In the genomic region with DNA sequence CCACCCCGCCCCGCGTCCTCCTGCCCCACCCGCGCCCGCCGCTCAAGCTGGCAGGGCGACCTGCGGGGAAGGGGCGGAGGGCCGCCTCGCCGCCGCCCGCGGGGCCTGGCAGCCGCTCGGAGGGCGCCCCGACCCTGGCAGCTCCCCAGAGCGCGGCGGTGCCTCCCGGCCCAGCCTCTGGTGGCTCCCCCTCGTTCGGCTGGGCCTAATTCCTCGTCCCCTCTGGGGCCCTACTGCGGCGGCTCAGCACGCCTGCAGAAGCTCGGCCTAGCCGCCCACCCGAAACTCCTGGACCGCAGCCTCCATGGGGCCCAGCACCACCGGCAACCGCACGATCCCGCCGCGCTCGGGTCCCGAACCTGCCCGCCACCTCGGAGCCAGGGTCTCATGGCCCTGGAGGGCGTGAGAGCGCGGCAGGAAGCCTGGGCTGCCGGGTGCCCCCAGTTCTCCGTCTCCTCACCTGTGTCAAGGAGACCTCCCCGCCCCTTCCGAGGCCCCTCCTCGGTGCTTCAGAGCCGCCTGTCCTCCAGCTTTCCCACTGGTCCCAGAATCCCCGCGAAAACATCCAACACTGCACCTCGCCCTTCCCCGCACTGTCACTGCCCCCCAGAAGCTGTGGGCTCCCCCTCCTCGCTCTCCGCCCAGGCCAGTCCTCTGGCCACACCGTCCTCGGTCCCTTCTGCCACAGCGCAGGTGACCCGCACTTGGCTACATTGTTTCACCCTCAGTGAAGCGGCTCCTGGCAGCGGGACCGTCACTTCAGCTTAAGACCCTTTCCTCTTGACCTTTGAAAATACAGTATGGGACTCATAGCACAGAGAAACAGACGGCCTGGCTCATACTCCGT, we compare ENCODE assay signal across 21 cellular contexts. TPM values are rescaled to one million over a fixed set of nuclear protein-coding genes. Genes with fewer than 3 reads are reported as not detected.
DNase-seq lines count a peak whose midpoint lies in the region; ATAC-seq, FAIRE-seq and TF ChIP-seq lines count a peak whose summit lies in the region.
"Had no signal": no experiment of that assay in that cellular context is flagged by ENCODE, and none has a peak within 500 bp of the region (broad histone marks: within the 10 kb centered on the region; RNA-seq: fewer than 3 reads in every experiment).

No MANE protein-coding gene starts in this region.

- DNase-seq in SK-N-SH, result peak; percentile 45
- DNase-seq in D341Med (ENCODE audit: low spot score), result peak; percentile 58
- no peak for DNase-seq in K562 (ENCODE audit: extremely low read depth in 1 of 4, low spot score in 3 of 4)
- DNase-seq in thyroid gland, result no peak
- no peak for DNase-seq in SHP77 treated with DMSO at 0.1 percent for 48 hours (lab: John Stamatoyannopoulos, UW)
- DNase-seq in NOMO-1 treated with DMSO at 0.1 percent for 48 hours (lab: John Stamatoyannopoulos, UW; ENCODE audit: unreplicated experiment), result no peak
- DNase-seq: 8988T; activated CD8-positive, alpha-beta memory T cell treated with anti-CD3 and anti-CD28 coated beads, Interleukin-2, amount 50 U/mL, for 4 hours; amygdala; erythroblast; islet precursor cell; mesendoderm; NCI-H1105 treated with DMSO at 0.1 percent for 48 hours; NK-92 treated with Interleukin-12 subunit alpha and Interleukin-12 subunit beta, amount 100 ng/mL, for 24 hours had no signal

- TF ChIP-seq POLR2A in K562 (conservative IDR thresholded peaks at IDR 0.05) (no peak), thyroid gland (IDR thresholded peaks at IDR 0.05) (no peak)

- H3K4me3 Mint-ChIP-seq in nephron, result peak overlapping the region in 2 of 3 experiments; percentile 19 to 71

- in situ Hi-C loops in K562 (cut with MboI), result no loop called here

- H3K27me3 Mint-ChIP-seq in nephron (ENCODE audit: low read depth), result peaks cover 87% of the 10 kb centered on the region

- H3K4me1 Mint-ChIP-seq in nephron, result no peaks in the 10 kb centered on the region

- CTCF ChIA-PET in SK-N-SH (lab: Yijun Ruan, JAX) (interaction anchor here (1.2 kb wide), 1 partner anchor 479 kb away, joined by 4 read pairs; no protein-coding TSS in a partner anchor), K562 (lab: Yijun Ruan, JAX; ENCODE audit: low intra/inter-chr PET ratio) (no interaction called here)

- H3K27ac ChIP-seq in SK-N-SH (ENCODE audit: low read depth in 2 of 2, low read length in 1 of 2) (no peak overlapping the region), K562 (ENCODE audit: extremely low read depth, low read depth, low read length) (no peak overlapping the region), thyroid gland (no peak overlapping the region)
- H3K27ac ChIP-seq: C4-2B, parathyroid adenoma had no signal

- peaks cover 4% of the 10 kb centered on the region for H3K36me3 Mint-ChIP-seq in nephron (ENCODE audit: low read depth)

- H3F3A ChIP-seq in SK-N-SH (replicated peaks; ENCODE audit: insufficient read depth), result no peaks in the 10 kb centered on the region

- 19% methylated on average over 18 of the region's 68 CpGs for WGBS in SK-N-SH (ENCODE audit: low lambda C conversion rate)
- 27% methylated on average over 61 of the region's 68 CpGs for WGBS in K562 (ENCODE audit: insufficient coverage, low coverage, missing lambda C conversion rate)
- WGBS in thyroid gland, 2 donors, result 14 to 17% methylated on average over 18 to 26 of the region's 68 CpGs

- H3K9me2 ChIP-seq in SK-N-SH, result no peaks in the 10 kb centered on the region

- TF ChIP-seq RAD21 in SK-N-SH (IDR thresholded peaks at IDR 0.05; ENCODE audit: low read length) (no peak), K562 (CRISPR knock-in tag; conservative IDR thresholded peaks at IDR 0.05 in 1 of 2, IDR thresholded peaks at IDR 0.05 in 1 of 2) (no peak)

- no peak overlapping the region for H3K27ac Mint-ChIP-seq in nephron

- no TSS peak for BruUV-seq in K562 (replicated peaks; lab: Mats Ljungman, UMichigan)

- H3K79me2 ChIP-seq in SK-N-SH (ENCODE audit: insufficient read depth), result no peaks in the 10 kb centered on the region
- no peaks in the 10 kb centered on the region for H3K79me2 ChIP-seq in K562 (ENCODE audit: control insufficient read depth, insufficient read depth, low read length)
- H3K79me2 ChIP-seq: parathyroid adenoma had no signal

- H3K4me3 ChIP-seq in SK-N-SH (ENCODE audit: low read depth in 2 of 2, low read length in 1 of 2), result no peak overlapping the region
- no peak overlapping the region for H3K4me3 ChIP-seq in K562
- no peak overlapping the region for H3K4me3 ChIP-seq in thyroid gland (replicated peaks in 1 of 3)

- H3K9ac ChIP-seq in SK-N-SH, result no peak overlapping the region
- H3K9ac ChIP-seq in K562 (ENCODE audit: insufficient read depth in 1 of 2, low read depth in 2 of 2, low read length in 2 of 2), result no peak overlapping the region
- H3K9ac ChIP-seq: parathyroid adenoma had no signal

- ATAC-seq in SK-N-SH treated with all-trans-retinoic acid at 6 μM for 48 hours (no peak), K562 (no peak)
- ATAC-seq: HCT116 had no signal

- intact Hi-C loops in K562 (cut with micrococcal nuclease) (no loop called here), thyroid gland (cut with DNase I) (no loop called here)

- no peak overlapping the region for H2AFZ ChIP-seq in SK-N-SH (ENCODE audit: low read depth)
- no peak overlapping the region for H2AFZ ChIP-seq in K562 (ENCODE audit: low read depth, low read length)
- H2AFZ ChIP-seq: parathyroid adenoma had no signal

- H3K9me1 ChIP-seq in K562 (ENCODE audit: control insufficient read depth, insufficient read depth, low read length), result no peaks in the 10 kb centered on the region

- TF ChIP-seq EP300 in SK-N-SH (IDR thresholded peaks at IDR 0.05; ENCODE audit: borderline replicate concordance in 1 of 2, low read depth in 1 of 2, low read length in 1 of 2) (no peak), K562 (IDR thresholded peaks at IDR 0.05; ENCODE audit: low read length) (no peak)

- FAIRE-seq in K562 (lab: Jason Lieb, UNC), result no peak
- FAIRE-seq: GM12891 had no signal

- no peak overlapping the region for H3K4me2 ChIP-seq in SK-N-SH
- no peak overlapping the region for H3K4me2 ChIP-seq in K562 (ENCODE audit: insufficient read depth, low read length)

- POLR2A ChIA-PET in SK-N-SH (lab: Yijun Ruan, JAX) (no interaction called here), K562 (lab: Yijun Ruan, JAX) (interaction anchor here (0.6 to 1.0 kb wide), 3 partner anchors 17 to 132 kb away, joined by 3 to 4 read pairs (median 3); no protein-coding TSS in a partner anchor)

- no peaks in the 10 kb centered on the region for H3K36me3 ChIP-seq in SK-N-SH (replicated peaks in 1 of 2; ENCODE audit: control insufficient read depth in 1 of 2, insufficient read depth in 2 of 2, low read length in 1 of 2)
- no peaks in the 10 kb centered on the region for H3K36me3 ChIP-seq in K562 (ENCODE audit: control insufficient read depth, insufficient read depth, low read length)
- no peaks in the 10 kb centered on the region for H3K36me3 ChIP-seq in thyroid gland

- H3K9me3 ChIP-seq in SK-N-SH (no peaks in the 10 kb centered on the region), K562 (replicated peaks; ENCODE audit: control insufficient read depth, insufficient read depth, low read depth, low read length) (no peaks in the 10 kb centered on the region), thyroid gland (no peaks in the 10 kb centered on the region)

- H3K27me3 ChIP-seq in SK-N-SH (ENCODE audit: insufficient read depth) (peaks cover 61% of the 10 kb centered on the region), K562 (ENCODE audit: control insufficient read depth in 2 of 2, insufficient read depth in 2 of 2, low read length in 2 of 2) (peaks cover 42 to 70% of the 10 kb centered on the region in 2 experiments), thyroid gland (peaks cover 16% of the 10 kb centered on the region)

- no peak for TF ChIP-seq CTCF in SK-N-SH (IDR thresholded peaks at IDR 0.05)
- TF ChIP-seq CTCF in K562 (IDR thresholded peaks at IDR 0.05 in 2 of 3, conservative IDR thresholded peaks at IDR 0.05 in 1 of 3; ENCODE audit: insufficient read depth in 2 of 3, low read depth in 1 of 3, low read length in 3 of 3), result no peak
- no peak for TF ChIP-seq CTCF in nephron (IDR thresholded peaks at IDR 0.05; ENCODE audit: unreplicated experiment in 3 of 3)
- no peak for TF ChIP-seq CTCF in thyroid gland (IDR thresholded peaks at IDR 0.05)

- H4K20me1 ChIP-seq in SK-N-SH (ENCODE audit: insufficient read depth) (no peaks in the 10 kb centered on the region), K562 (replicated peaks; ENCODE audit: control insufficient read depth, insufficient read depth, low read length) (0 out of 2 replicates have a peak, but pooled peaks cover 3% of the 10 kb centered on the region)

- peaks cover 13% of the 10 kb centered on the region for H3K9me3 Mint-ChIP-seq in nephron

- H3K4me1 ChIP-seq in SK-N-SH (ENCODE audit: control insufficient read depth in 1 of 2, insufficient read depth in 2 of 2, low read depth in 1 of 2, low read length in 1 of 2) (no peaks in the 10 kb centered on the region), K562 (replicated peaks in 1 of 2; ENCODE audit: control insufficient read depth in 2 of 2, insufficient read depth in 2 of 2, low read length in 2 of 2) (peaks cover 0 to 22% of the 10 kb centered on the region in 2 experiments; a peak in 3 of 5 replicates), thyroid gland (peaks cover 0 to 7% of the 10 kb centered on the region in 2 donors)
- H3K4me1 ChIP-seq: parathyroid adenoma had no signal

RNA-seq across cellular contexts. Expression of gene GSC2, which starts 0.6 kb away (rescaled TPM):
- polyA plus RNA-seq in SK-N-SH (2012; rRNA removed) (not detected in 2 replicates), K562 (2011; rRNA removed) (not detected in 2 replicates), K562 (2014; fragmentation: Illumina TruSeq; extraction: Trizol) (not detected in 2 replicates), K562 (2014; fragmentation: Nextera tagmentation; extraction: Ambion mirVana) (not detected), K562 (2014; rRNA removed) (not detected in 2 replicates)
- not detected in 2 replicates for polyA plus RNA-seq in SK-N-SH (2012; cell fraction: cytosol; rRNA removed)
- not detected in 2 replicates for polyA plus RNA-seq in SK-N-SH (2012; cell fraction: nucleus; rRNA removed)
- not detected in 2 replicates for total RNA-seq in K562 (2011; cell fraction: chromatin; rRNA removed; ENCODE audit: low replicate concordance)
- not detected in 2 replicates for total RNA-seq in K562 (2011; cell fraction: nucleolus; rRNA removed)
- total RNA-seq in K562 (2011; cell fraction: nucleoplasm; rRNA removed), result not detected in 2 replicates
- total RNA-seq in K562 (2014; rRNA removed) (not detected in 2 replicates), K562 (2014; rRNA removed; fragmentation: Illumina TruSeq; extraction: Trizol) (not detected in 2 replicates), K562 (2015; rRNA removed; fragmentation: Illumina TruSeq; extraction: Trizol) (not detected in 2 replicates), K562 (2021) (not detected in 2 replicates), thyroid gland (not detected)
- polyA plus RNA-seq in K562 (2011; cell fraction: cytosol; rRNA removed), result not detected in 2 replicates
- polyA plus RNA-seq in K562 (2011; cell fraction: nucleus; rRNA removed), result not detected in 2 replicates
- not detected in 2 replicates for polyA plus RNA-seq in K562 (2012)
- polyA minus RNA-seq in K562 (2011; rRNA and poly(A)+ RNA removed), result not detected in 2 replicates
- not detected in 2 replicates for polyA minus RNA-seq in K562 (2011; cell fraction: cytosol; rRNA and poly(A)+ RNA removed)
- not detected in 2 replicates for polyA minus RNA-seq in K562 (2011; cell fraction: nucleus; rRNA and poly(A)+ RNA removed)
- total RNA-seq: subcutaneous adipose tissue had no signal

RNA-seq across cellular contexts. Expression of gene ESS2, which starts 6.3 kb away (rescaled TPM):
- polyA plus RNA-seq in SK-N-SH (2012; rRNA removed) (14.5 and 15.4 TPM in 2 replicates), K562 (2011; rRNA removed) (26.8 and 44.0 TPM in 2 replicates), K562 (2014; fragmentation: Illumina TruSeq; extraction: Trizol) (23.6 and 41.0 TPM in 2 replicates), K562 (2014; fragmentation: Nextera tagmentation; extraction: Ambion mirVana) (1 to 10 TPM in 1 of 2 experiments, under 1 TPM in 1; 0.70 to 1.9 TPM), K562 (2014; rRNA removed) (47.1 and 58.1 TPM in 2 replicates)
- polyA plus RNA-seq in SK-N-SH (2012; cell fraction: cytosol; rRNA removed), result 6.6 and 10.1 TPM in 2 replicates
- polyA plus RNA-seq in SK-N-SH (2012; cell fraction: nucleus; rRNA removed), result 22.4 and 27.9 TPM in 2 replicates
- total RNA-seq in K562 (2011; cell fraction: chromatin; rRNA removed; ENCODE audit: low replicate concordance), result 22.9 and 43.9 TPM in 2 replicates
- total RNA-seq in K562 (2011; cell fraction: nucleolus; rRNA removed), result 30.7 and 33.7 TPM in 2 replicates
- 20.2 and 27.2 TPM in 2 replicates for total RNA-seq in K562 (2011; cell fraction: nucleoplasm; rRNA removed)
- total RNA-seq in K562 (2014; rRNA removed) (42.5 and 47.4 TPM in 2 replicates), K562 (2014; rRNA removed; fragmentation: Illumina TruSeq; extraction: Trizol) (9.4 and 10.7 TPM in 2 replicates), K562 (2015; rRNA removed; fragmentation: Illumina TruSeq; extraction: Trizol) (28.3 and 30.9 TPM in 2 replicates), K562 (2021) (51.3 and 52.8 TPM in 2 replicates), thyroid gland (10 to 100 TPM; 12.1 to 17.7 (median 15.0) TPM)
- 44.3 and 59.3 TPM in 2 replicates for polyA plus RNA-seq in K562 (2011; cell fraction: cytosol; rRNA removed)
- 50.0 and 63.7 TPM in 2 replicates for polyA plus RNA-seq in K562 (2011; cell fraction: nucleus; rRNA removed)
- 34.4 and 35.2 TPM in 2 replicates for polyA plus RNA-seq in K562 (2012)
- 11.3 and 13.6 TPM in 2 replicates for polyA minus RNA-seq in K562 (2011; rRNA and poly(A)+ RNA removed)
- 16.3 and 30.8 TPM in 2 replicates for polyA minus RNA-seq in K562 (2011; cell fraction: cytosol; rRNA and poly(A)+ RNA removed)
- polyA minus RNA-seq in K562 (2011; cell fraction: nucleus; rRNA and poly(A)+ RNA removed), result 11.7 and 24.3 TPM in 2 replicates

RNA-seq across cellular contexts. Expression of gene TSSK2, which starts 19.6 kb away (rescaled TPM):
- not detected in 2 replicates for polyA plus RNA-seq in SK-N-SH (2012; rRNA removed)
- not detected in 2 replicates for polyA plus RNA-seq in SK-N-SH (2012; cell fraction: cytosol; rRNA removed)
- not detected in 2 replicates for polyA plus RNA-seq in SK-N-SH (2012; cell fraction: nucleus; rRNA removed)
- 0.21 TPM in 1 of 2 replicates, not detected in the other for total RNA-seq in K562 (2011; cell fraction: chromatin; rRNA removed; ENCODE audit: low replicate concordance)
- not detected in 2 replicates for total RNA-seq in K562 (2011; cell fraction: nucleolus; rRNA removed)
- 0.22 TPM in 1 of 2 replicates, not detected in the other for total RNA-seq in K562 (2011; cell fraction: nucleoplasm; rRNA removed)
- not detected in 2 replicates for total RNA-seq in K562 (2014; rRNA removed)
- not detected in 2 replicates for total RNA-seq in K562 (2014; rRNA removed; fragmentation: Illumina TruSeq; extraction: Trizol)
- not detected in 2 replicates for total RNA-seq in K562 (2015; rRNA removed; fragmentation: Illumina TruSeq; extraction: Trizol)
- not detected in 2 replicates for total RNA-seq in K562 (2021)
- polyA plus RNA-seq in K562 (2011; rRNA removed), result not detected in 2 replicates
- 0.04 TPM in 1 of 2 replicates, not detected in the other for polyA plus RNA-seq in K562 (2011; cell fraction: cytosol; rRNA removed)
- 0.10 TPM in 1 of 2 replicates, not detected in the other for polyA plus RNA-seq in K562 (2011; cell fraction: nucleus; rRNA removed)
- not detected in 2 replicates for polyA plus RNA-seq in K562 (2012)
- not detected in 2 replicates for polyA plus RNA-seq in K562 (2014; fragmentation: Illumina TruSeq; extraction: Trizol)
- not detected for polyA plus RNA-seq in K562 (2014; fragmentation: Nextera tagmentation; extraction: Ambion mirVana)
- 0.04 TPM in 1 of 2 replicates, not detected in the other for polyA plus RNA-seq in K562 (2014; rRNA removed)
- polyA minus RNA-seq in K562 (2011; rRNA and poly(A)+ RNA removed), result not detected in 2 replicates
- polyA minus RNA-seq in K562 (2011; cell fraction: cytosol; rRNA and poly(A)+ RNA removed), result not detected in 2 replicates
- polyA minus RNA-seq in K562 (2011; cell fraction: nucleus; rRNA and poly(A)+ RNA removed), result not detected in 2 replicates
- total RNA-seq in thyroid gland, result under 1 TPM in 3 of 4 donors, not detected in 1; 0.59 to 0.94 (median 0.78) TPM
- total RNA-seq: subcutaneous adipose tissue had no signal

RNA-seq across cellular contexts. Expression of gene SLC25A1, which starts 27.8 kb away (rescaled TPM):
- polyA plus RNA-seq in SK-N-SH (2012; rRNA removed), result 34.2 and 44.7 TPM in 2 replicates
- polyA plus RNA-seq in SK-N-SH (2012; cell fraction: cytosol; rRNA removed), result 26.4 and 39.5 TPM in 2 replicates
- polyA plus RNA-seq in SK-N-SH (2012; cell fraction: nucleus; rRNA removed), result 55.0 and 79.5 TPM in 2 replicates
- 34.4 and 107 TPM in 2 replicates for total RNA-seq in K562 (2011; cell fraction: chromatin; rRNA removed; ENCODE audit: low replicate concordance)
- total RNA-seq in K562 (2011; cell fraction: nucleolus; rRNA removed), result 114 and 122 TPM in 2 replicates
- 76.8 and 81.5 TPM in 2 replicates for total RNA-seq in K562 (2011; cell fraction: nucleoplasm; rRNA removed)
- 329 and 469 TPM in 2 replicates for total RNA-seq in K562 (2014; rRNA removed)
- 54.3 and 89.6 TPM in 2 replicates for total RNA-seq in K562 (2014; rRNA removed; fragmentation: Illumina TruSeq; extraction: Trizol)
- total RNA-seq in K562 (2015; rRNA removed; fragmentation: Illumina TruSeq; extraction: Trizol), result 109 and 119 TPM in 2 replicates
- total RNA-seq in K562 (2021), result 399 and 408 TPM in 2 replicates
- 110 and 216 TPM in 2 replicates for polyA plus RNA-seq in K562 (2011; rRNA removed)
- 329 and 368 TPM in 2 replicates for polyA plus RNA-seq in K562 (2011; cell fraction: cytosol; rRNA removed)
- polyA plus RNA-seq in K562 (2011; cell fraction: nucleus; rRNA removed), result 294 and 343 TPM in 2 replicates
- polyA plus RNA-seq in K562 (2012), result 272 and 330 TPM in 2 replicates
- 183 and 239 TPM in 2 replicates for polyA plus RNA-seq in K562 (2014; fragmentation: Illumina TruSeq; extraction: Trizol)
- polyA plus RNA-seq in K562 (2014; fragmentation: Nextera tagmentation; extraction: Ambion mirVana), result 10 to 100 TPM; 11.0 to 23.7 TPM
- polyA plus RNA-seq in K562 (2014; rRNA removed), result 248 and 262 TPM in 2 replicates
- polyA minus RNA-seq in K562 (2011; rRNA and poly(A)+ RNA removed), result 64.7 and 77.1 TPM in 2 replicates
- polyA minus RNA-seq in K562 (2011; cell fraction: cytosol; rRNA and poly(A)+ RNA removed), result 103 and 287 TPM in 2 replicates
- 46.3 and 88.1 TPM in 2 replicates for polyA minus RNA-seq in K562 (2011; cell fraction: nucleus; rRNA and poly(A)+ RNA removed)
- total RNA-seq in thyroid gland, result 10 to 100 TPM; 38.7 to 79.9 (median 62.1) TPM

RNA-seq across cellular contexts. Expression of gene DGCR2, which starts 28.5 kb away (rescaled TPM):
- 21.5 and 30.4 TPM in 2 replicates for polyA plus RNA-seq in SK-N-SH (2012; rRNA removed)
- 15.1 and 23.8 TPM in 2 replicates for polyA plus RNA-seq in SK-N-SH (2012; cell fraction: cytosol; rRNA removed)
- polyA plus RNA-seq in SK-N-SH (2012; cell fraction: nucleus; rRNA removed), result 30.5 and 30.9 TPM in 2 replicates
- total RNA-seq in K562 (2011; cell fraction: chromatin; rRNA removed; ENCODE audit: low replicate concordance), result 104 and 237 TPM in 2 replicates
- 233 and 250 TPM in 2 replicates for total RNA-seq in K562 (2011; cell fraction: nucleolus; rRNA removed)
- 163 and 192 TPM in 2 replicates for total RNA-seq in K562 (2011; cell fraction: nucleoplasm; rRNA removed)
- total RNA-seq in K562 (2014; rRNA removed), result 62.9 and 79.7 TPM in 2 replicates
- total RNA-seq in K562 (2014; rRNA removed; fragmentation: Illumina TruSeq; extraction: Trizol), result 25.0 and 31.7 TPM in 2 replicates
- total RNA-seq in K562 (2015; rRNA removed; fragmentation: Illumina TruSeq; extraction: Trizol), result 52.2 and 56.7 TPM in 2 replicates
- total RNA-seq in K562 (2021), result 101 and 103 TPM in 2 replicates
- polyA plus RNA-seq in K562 (2011; rRNA removed), result 45.6 and 65.3 TPM in 2 replicates
- 87.9 and 92.8 TPM in 2 replicates for polyA plus RNA-seq in K562 (2011; cell fraction: cytosol; rRNA removed)
- polyA plus RNA-seq in K562 (2011; cell fraction: nucleus; rRNA removed), result 96.5 and 99.6 TPM in 2 replicates
- polyA plus RNA-seq in K562 (2012), result 68.2 and 87.4 TPM in 2 replicates
- 56.7 and 59.7 TPM in 2 replicates for polyA plus RNA-seq in K562 (2014; fragmentation: Illumina TruSeq; extraction: Trizol)
- polyA plus RNA-seq in K562 (2014; fragmentation: Nextera tagmentation; extraction: Ambion mirVana), result under 1 TPM; 0.69 to 0.70 TPM
- 54.1 and 56.4 TPM in 2 replicates for polyA plus RNA-seq in K562 (2014; rRNA removed)
- polyA minus RNA-seq in K562 (2011; rRNA and poly(A)+ RNA removed), result 59.4 and 60.5 TPM in 2 replicates
- polyA minus RNA-seq in K562 (2011; cell fraction: cytosol; rRNA and poly(A)+ RNA removed), result 76.8 and 101 TPM in 2 replicates
- 59.6 and 106 TPM in 2 replicates for polyA minus RNA-seq in K562 (2011; cell fraction: nucleus; rRNA and poly(A)+ RNA removed)
- 100 to 1,000 TPM in 1 of 4 donors, 10 to 100 TPM in 3; 49.3 to 106 (median 86.9) TPM for total RNA-seq in thyroid gland

Comparison
In these comparisons a context has a peak if more than half of its experiments do, and no peak if none do; other contexts are left out.
1. DNase-seq: peak in SK-N-SH (single experiment) and D341Med (single experiment); none in K562 (0 of 4), thyroid gland (0 of 2), SHP77 treated with DMSO at 0.1 percent for 48 hours (single experiment) and NOMO-1 treated with DMSO at 0.1 percent for 48 hours (single experiment).
2. Of the 27 proteins assayed by ChIP-seq in both K562 and SK-N-SH: peak only in K562: USF2; only in SK-N-SH: none; in both: none; in neither: 26.